In the genomic region with DNA sequence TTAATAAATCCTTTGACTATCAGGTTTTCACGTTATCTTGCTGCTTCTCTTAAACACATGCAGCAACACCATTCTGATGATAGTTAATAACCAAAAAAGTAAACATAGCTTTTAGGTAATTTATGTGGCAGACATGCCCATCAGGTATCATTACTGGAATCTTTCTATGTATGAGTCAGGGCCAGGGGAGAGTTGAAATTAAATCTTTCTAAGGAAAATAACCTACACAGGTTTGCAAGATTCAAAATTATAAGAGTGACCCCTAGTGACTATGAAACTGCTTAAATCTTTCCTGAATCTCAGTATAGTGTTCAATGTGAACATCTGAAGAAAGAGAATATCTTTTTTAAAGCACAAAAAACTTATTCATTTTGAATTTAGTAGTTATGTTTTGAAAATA, we compare ENCODE assay signal across 15 cellular contexts.
DNase-seq lines count a peak whose midpoint lies in the region; ATAC-seq and TF ChIP-seq lines count a peak whose summit lies in the region.
"Had no signal": no experiment of that assay in that cellular context is flagged by ENCODE, and none has a peak within 500 bp of the region (broad histone marks: within the 10 kb centered on the region; RNA-seq: fewer than 3 reads in every experiment).

No MANE protein-coding gene starts in this region.

- H3K36me3 ChIP-seq in heart right ventricle (no peaks in the 10 kb centered on the region), tibial nerve (no peaks in the 10 kb centered on the region)

- DNase-seq in heart right ventricle (no peak), right cardiac atrium (no peak), SK-MEL-5 (ENCODE audit: low read depth, low spot score) (peak; percentile 29), fibroblast of pulmonary artery (ENCODE audit: low read depth) (peak; percentile 61), retinal pigment epithelial cell (ENCODE audit: low read depth) (no peak), tibial nerve (ENCODE audit: low spot score in 2 of 2) (no peak)
- DNase-seq: glutamatergic neuron, GOT3, mucosa of descending colon, NCI-H2227 treated with DMSO at 0.1 percent for 48 hours, trophoblast cell had no signal

- ATAC-seq in heart right ventricle (no peak), right cardiac atrium (no peak), GM19395 (IDR thresholded peaks at IDR 0.05; ENCODE audit: unreplicated experiment) (no peak), GM18517 (IDR thresholded peaks at IDR 0.05; ENCODE audit: unreplicated experiment) (no peak)
- ATAC-seq: mucosa of descending colon had no signal

- in situ Hi-C loops in SK-MEL-5 (cut with HindIII; ENCODE audit: low pct_unique_long_range_greater_than_20kb, low sequenced_read_pairs), result no loop called here

- peak in 7 of 9 donors; percentile 10 to 60 (median 43) for TF ChIP-seq CTCF in heart right ventricle (IDR thresholded peaks at IDR 0.05)
- TF ChIP-seq CTCF in fibroblast of pulmonary artery (IDR thresholded peaks at IDR 0.05; ENCODE audit: low read length, missing control alignments), result peak; percentile 43
- peak; percentile 29 for TF ChIP-seq CTCF in retinal pigment epithelial cell (conservative IDR thresholded peaks at IDR 0.05; ENCODE audit: low read depth, low read length)
- peak in 1 of 5 experiments; percentile 7 for TF ChIP-seq CTCF in tibial nerve (IDR thresholded peaks at IDR 0.05)

- no peak overlapping the region for H3K4me3 ChIP-seq in heart right ventricle
- no peak overlapping the region for H3K4me3 ChIP-seq in right cardiac atrium (ENCODE audit: low read length)
- no peak overlapping the region for H3K4me3 ChIP-seq in fibroblast of pulmonary artery (replicated peaks; ENCODE audit: low read depth, low read length)
- no peak overlapping the region for H3K4me3 ChIP-seq in retinal pigment epithelial cell (ENCODE audit: low read length)
- no peak overlapping the region for H3K4me3 ChIP-seq in tibial nerve
- H3K4me3 ChIP-seq: mucosa of descending colon, SK-N-MC had no signal

- H3K4me1 ChIP-seq in heart right ventricle, result peaks cover 0 to 6% (median 0%) of the 10 kb centered on the region in 9 donors
- no peaks in the 10 kb centered on the region for H3K4me1 ChIP-seq in right cardiac atrium (ENCODE audit: control insufficient read depth, insufficient read depth, low read length)
- H3K4me1 ChIP-seq in tibial nerve, result no peaks in the 10 kb centered on the region

- WGBS in heart right ventricle, 2 donors, result 73 to 86% methylated on average over 1 of the region's 1 CpG
- WGBS in right cardiac atrium, result 76% methylated on average over 1 of the region's 1 CpG
- 87 to 88% methylated on average over 1 of the region's 1 CpG for WGBS in tibial nerve, 2 donors

- intact Hi-C loops in heart right ventricle (cut with DNase I), result loop anchor here in 6 of 10 donors (5.0 to 10.0 kb wide), 3 partner anchors 360 to 662 kb away; no protein-coding TSS in a partner anchor
- intact Hi-C loops in right cardiac atrium (cut with DNase I), result loop anchor here in 1 of 4 donors (10.0 kb wide), 1 partner anchor 360 kb away; no protein-coding TSS in a partner anchor

- H3K9me3 ChIP-seq in heart right ventricle (no peaks in the 10 kb centered on the region), right cardiac atrium (ENCODE audit: control insufficient read depth, low read length) (no peaks in the 10 kb centered on the region), tibial nerve (no peaks in the 10 kb centered on the region)
- H3K9me3 ChIP-seq: mucosa of descending colon had no signal

- H3K27ac ChIP-seq in heart right ventricle (no peak overlapping the region), right cardiac atrium (ENCODE audit: low read length) (no peak overlapping the region), tibial nerve (no peak overlapping the region)
- H3K27ac ChIP-seq: KMS-11, SK-N-MC had no signal

- H3K27me3 ChIP-seq in heart right ventricle (no peaks in the 10 kb centered on the region), right cardiac atrium (ENCODE audit: control insufficient read depth, insufficient read depth) (no peaks in the 10 kb centered on the region), tibial nerve (no peaks in the 10 kb centered on the region)

- TF ChIP-seq EP300 in tibial nerve (IDR thresholded peaks at IDR 0.05), result no peak

- no peak for TF ChIP-seq POLR2A in tibial nerve (IDR thresholded peaks at IDR 0.05)

Comparison
In these comparisons a context has a peak if more than half of its experiments do, and no peak if none do; other contexts are left out.
1. DNase-seq: peak in SK-MEL-5 (single experiment) and fibroblast of pulmonary artery (single experiment); none in heart right ventricle (0 of 2), right cardiac atrium (0 of 3), retinal pigment epithelial cell (single experiment) and tibial nerve (0 of 2).